25 cellular contexts compared by ENCODE assay signal in the genomic region with DNA sequence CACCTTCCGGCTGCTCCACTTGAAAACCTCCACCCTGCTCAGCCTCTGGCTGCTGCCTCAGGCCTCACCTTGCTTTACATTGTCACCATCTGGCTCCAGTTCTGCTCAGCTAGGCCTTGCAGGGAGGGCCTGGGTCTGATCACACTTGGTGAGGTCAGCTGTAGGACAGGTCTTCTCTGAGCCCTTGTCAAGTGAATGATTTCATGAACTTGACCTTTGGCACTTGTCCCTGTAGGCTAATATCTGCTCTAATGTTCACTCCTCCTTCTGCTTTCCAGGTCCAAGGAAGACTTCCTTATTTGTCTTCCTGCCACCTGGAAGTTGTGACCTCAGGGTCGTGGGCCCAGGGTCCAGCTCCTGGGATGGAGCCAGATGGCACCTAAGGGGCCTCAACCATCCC. TPM values are rescaled to one million over a fixed set of nuclear protein-coding genes. Genes with fewer than 3 reads are reported as not detected.
DNase-seq lines count a peak whose midpoint lies in the region; ATAC-seq and TF ChIP-seq lines count a peak whose summit lies in the region.
"Had no signal": no experiment of that assay in that cellular context is flagged by ENCODE, and none has a peak within 500 bp of the region (broad histone marks: within the 10 kb centered on the region; RNA-seq: fewer than 3 reads in every experiment).

No MANE protein-coding gene starts in this region.

- no peak overlapping the region for H3K9ac ChIP-seq in neural progenitor cell
- H3K9ac ChIP-seq: GM23248, SK-N-SH had no signal

- no peak overlapping the region for H2AFZ ChIP-seq in neural progenitor cell (replicated peaks)
- H2AFZ ChIP-seq: GM23248 had no signal

- H3K4me3 ChIP-seq in ectodermal cell (ENCODE audit: insufficient read depth, low read depth, low read length) (no peak overlapping the region), neural progenitor cell (peak overlapping the region; percentile 21), lower leg skin (ENCODE audit: low read depth, poor library complexity, severe bottlenecking) (no peak overlapping the region)
- H3K4me3 ChIP-seq: GM12878, GM23248, HAP-1 had no signal

- H3K4me3 Mint-ChIP-seq in neural progenitor cell: peak overlapping the region; percentile 24
- H3K4me3 Mint-ChIP-seq: CD4-positive, CD25-positive, alpha-beta regulatory T cell; IgD-negative memory B cell had no signal

- CTCF ChIA-PET in RWPE1 (lab: Yijun Ruan, JAX): interaction anchor here (0.8 kb wide), 1 partner anchor 14 kb away, joined by 6 read pairs; no protein-coding TSS in a partner anchor

- no peak for TF ChIP-seq POLR2A in lower leg skin (IDR thresholded peaks at IDR 0.05)

- WGBS in ectodermal cell, 2 experiments: 89 to 94% methylated on average over 2 of the region's 2 CpGs
- 69 to 73% methylated on average over 2 of the region's 2 CpGs for WGBS in lower leg skin, 2 donors

- H3K36me3 Mint-ChIP-seq in neural progenitor cell: peaks cover 36% of the 10 kb centered on the region
- H3K36me3 Mint-ChIP-seq: CD4-positive, CD25-positive, alpha-beta regulatory T cell had no signal

- no peak overlapping the region for H3K27ac Mint-ChIP-seq in neural progenitor cell
- H3K27ac Mint-ChIP-seq: CD4-positive, CD25-positive, alpha-beta regulatory T cell had no signal

- peaks cover 37% of the 10 kb centered on the region for H3K4me1 Mint-ChIP-seq in neural progenitor cell

- peaks cover 8% of the 10 kb centered on the region for H3K27me3 Mint-ChIP-seq in neural progenitor cell (ENCODE audit: insufficient read depth, low read depth)
- H3K27me3 Mint-ChIP-seq: IgD-negative memory B cell had no signal

- POLR2A ChIA-PET in RWPE1 (lab: Yijun Ruan, JAX; ENCODE audit: low non-redundant PET): no interaction called here

- H3F3A ChIP-seq in neural progenitor cell (ENCODE audit: low read depth): peaks cover 13% of the 10 kb centered on the region

- no peaks in the 10 kb centered on the region for H3K79me2 ChIP-seq in neural progenitor cell (ENCODE audit: low read depth)

- intact Hi-C loops in lower leg skin (cut with DNase I; ENCODE audit: low total_unique reads): no loop called here

- H3K9me3 Mint-ChIP-seq in neural progenitor cell: no peaks in the 10 kb centered on the region
- H3K9me3 Mint-ChIP-seq: CD4-positive, CD25-positive, alpha-beta regulatory T cell; IgD-negative memory B cell had no signal

- H3K27me3 ChIP-seq in ectodermal cell (ENCODE audit: control insufficient read depth, insufficient read depth, low read length, poor library complexity, severe bottlenecking) (no peaks in the 10 kb centered on the region), neural progenitor cell (no peaks in the 10 kb centered on the region)

- peaks cover 68% of the 10 kb centered on the region for H4K20me1 ChIP-seq in neural progenitor cell (ENCODE audit: low read depth)

- DNase-seq in RWPE1 (ENCODE audit: low spot score): no peak
- DNase-seq in neural progenitor cell (ENCODE audit: low spot score): no peak
- DNase-seq in COR-L47 (lab: John Stamatoyannopoulos, UW): no peak
- no peak for DNase-seq in activated naive CD4-positive, alpha-beta T cell (lab: John Stamatoyannopoulos, UW)
- DNase-seq in lower leg skin (ENCODE audit: low spot score in 2 of 2): no peak
- DNase-seq in omental fat pad (ENCODE audit: low spot score): no peak
- DNase-seq: ACHN; AML-193; Caco-2; CD4-positive, CD25-positive, alpha-beta regulatory T cell; GM23248; Kasumi-1; MM.1S; NCI-H1092; NCI-H1436 treated with DMSO at 0.1 percent for 48 hours; NCI-H2081; NCI-H2171 treated with DMSO at 0.1 percent for 48 hours; NCI-H446 treated with DMSO at 0.1 percent for 48 hours; NK-92 treated with Interleukin-12 subunit alpha and Interleukin-12 subunit beta, amount 100 ng/mL, for 24 hours; SHP77; SK-N-SH had no signal

- H3K27ac ChIP-seq in RWPE1: peak overlapping the region; percentile 76
- peak overlapping the region; percentile 9 for H3K27ac ChIP-seq in ectodermal cell (ENCODE audit: insufficient read depth, low read depth, low read length, poor library complexity, severe bottlenecking)
- H3K27ac ChIP-seq in neural progenitor cell: peak overlapping the region; percentile 83
- H3K27ac ChIP-seq: GM23248 had no signal

- H3K4me2 ChIP-seq in neural progenitor cell: peak overlapping the region; percentile 71
- H3K4me2 ChIP-seq: SK-N-SH had no signal

- peaks cover 9% of the 10 kb centered on the region for H3K36me3 ChIP-seq in ectodermal cell (ENCODE audit: control insufficient read depth, insufficient read depth, low read length)
- H3K36me3 ChIP-seq in neural progenitor cell: no peaks in the 10 kb centered on the region

- ATAC-seq in omental fat pad (ENCODE audit: low FRiP score): no peak
- ATAC-seq: GM12878 had no signal

- H3K9me3 ChIP-seq in ectodermal cell (ENCODE audit: control insufficient read depth, low read length): no peaks in the 10 kb centered on the region
- H3K9me3 ChIP-seq in neural progenitor cell (ENCODE audit: low read depth): no peaks in the 10 kb centered on the region
- H3K9me3 ChIP-seq: Caco-2, HAP-1, SK-N-SH had no signal

- TF ChIP-seq CTCF in RWPE1 (conservative IDR thresholded peaks at IDR 0.05; ENCODE audit: low read depth) (no peak), neural progenitor cell (IDR thresholded peaks at IDR 0.05) (no peak), lower leg skin (IDR thresholded peaks at IDR 0.05) (no peak), omental fat pad (IDR thresholded peaks at IDR 0.05) (no peak)

- H3K4me1 ChIP-seq in ectodermal cell (ENCODE audit: control insufficient read depth, insufficient read depth, low read length) (peaks cover 37% of the 10 kb centered on the region), neural progenitor cell (peaks cover 27% of the 10 kb centered on the region)
- H3K4me1 ChIP-seq: Caco-2, HAP-1 had no signal

RNA-seq across cellular contexts. Expression of gene PTPRF, which starts 41.4 kb away (rescaled TPM):
- polyA plus RNA-seq in ectodermal cell (2013, experiment 1 of 4): 163 TPM
- polyA plus RNA-seq in ectodermal cell (2013, experiment 2 of 4): 180 TPM
- polyA plus RNA-seq in ectodermal cell (2013, experiment 3 of 4): 135 TPM
- polyA plus RNA-seq in ectodermal cell (2013, experiment 4 of 4): 158 TPM
- total RNA-seq in neural progenitor cell (ENCODE audit: low replicate concordance) (71.1 and 119 TPM in 2 replicates), lower leg skin (100 to 1,000 TPM; 204 to 236 (median 231) TPM), omental fat pad (100 to 1,000 TPM in 3 of 4 donors, 10 to 100 TPM in 1; 79.1 to 176 (median 139) TPM)
- polyA plus RNA-seq: CD4-positive, CD25-positive, alpha-beta regulatory T cell; IgD-negative memory B cell had no signal

Comparison
In these comparisons a context has a peak if more than half of its experiments do, and no peak if none do; other contexts are left out.
1. H3K27ac ChIP-seq: peak in every context shown above with its lines; median percentile 83 in neural progenitor cell; 76 in RWPE1; 9 in ectodermal cell.